In the genomic region with DNA sequence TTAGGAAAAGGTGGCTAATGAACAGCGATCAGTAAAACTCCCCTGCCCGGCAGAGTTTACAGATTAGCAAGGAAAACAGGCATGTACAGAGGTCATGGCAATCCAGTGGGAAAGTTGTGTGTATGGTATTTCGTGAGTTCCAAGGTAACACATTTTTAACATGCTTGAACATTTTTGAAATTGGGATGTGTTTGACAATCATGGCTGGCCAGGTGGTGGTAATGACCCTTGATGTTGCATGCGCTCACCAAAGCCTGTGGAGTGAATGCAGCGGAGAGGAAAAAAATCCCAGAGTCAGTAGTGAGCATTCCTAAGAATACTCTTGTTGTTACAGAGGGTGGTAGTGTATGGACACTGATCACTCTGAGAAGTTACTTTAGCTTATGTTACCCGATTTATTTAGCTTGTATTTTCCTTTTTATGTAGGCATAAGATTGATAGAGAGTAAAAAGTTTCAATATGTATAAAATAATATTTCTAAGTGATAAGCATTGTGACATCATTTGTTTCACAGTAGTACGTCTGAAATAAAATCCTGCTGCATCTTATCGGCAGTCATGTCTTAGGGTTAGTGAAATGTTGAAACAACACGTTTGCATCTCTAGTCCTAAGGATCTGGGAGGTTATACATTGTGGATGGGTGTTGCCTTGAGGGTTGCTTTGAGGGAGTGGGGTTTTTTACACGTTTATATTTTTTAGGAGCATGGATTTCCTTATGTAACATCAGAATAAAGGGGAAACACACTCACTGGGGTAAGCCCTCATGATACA, we compare ENCODE assay signal across 25 cellular contexts. TPM values are rescaled to one million over a fixed set of nuclear protein-coding genes. Genes with fewer than 3 reads are reported as not detected.
DNase-seq lines count a peak whose midpoint lies in the region; ATAC-seq and TF ChIP-seq lines count a peak whose summit lies in the region.
"Had no signal": no experiment of that assay in that cellular context is flagged by ENCODE, and none has a peak within 500 bp of the region (broad histone marks: within the 10 kb centered on the region; RNA-seq: fewer than 3 reads in every experiment).

No MANE protein-coding gene starts in this region.

- WGBS in smooth muscle cell (ENCODE audit: low lambda C conversion rate) = 45% methylated on average over 10 of the region's 10 CpGs

- intact Hi-C loops in PC-3 (cut with micrococcal nuclease) = no loop called here

- no peaks in the 10 kb centered on the region for H3K9me3 Mint-ChIP-seq in chondrocyte (ENCODE audit: low read depth)
- H3K9me3 Mint-ChIP-seq in mesothelial cell of epicardium = no peaks in the 10 kb centered on the region
- H3K9me3 Mint-ChIP-seq: stimulated activated naive CD8-positive, alpha-beta T cell treated with anti-CD3 and anti-CD28 coated beads, Interleukin-15, Interleukin-2, amounts not matched to agents 100 ng/mL and 50 ng/mL, for 24 hours had no signal

- H3K27ac ChIP-seq in PC-3 (ENCODE audit: low read length) (peak overlapping the region; percentile 85; the same call in 1 of the 2 replicates), smooth muscle cell (ENCODE audit: low read depth) (peak overlapping the region; percentile 99)
- H3K27ac ChIP-seq: left lung, RWPE1, upper lobe of right lung had no signal

- no peak for TF ChIP-seq CTCF in PC-3 (conservative IDR thresholded peaks at IDR 0.05; ENCODE audit: low read depth, low read length)
- no peak for TF ChIP-seq CTCF in chondrocyte (IDR thresholded peaks at IDR 0.05)
- no peak for TF ChIP-seq CTCF in mesothelial cell of epicardium (IDR thresholded peaks at IDR 0.05; ENCODE audit: unreplicated experiment)
- TF ChIP-seq CTCF in smooth muscle cell (IDR thresholded peaks at IDR 0.05; ENCODE audit: borderline replicate concordance, insufficient read depth, poor library complexity, severe bottlenecking) = no peak

- peaks cover 80% of the 10 kb centered on the region for H3K4me1 ChIP-seq in PC-3 (ENCODE audit: insufficient read depth, low read length)
- peaks cover 90% of the 10 kb centered on the region for H3K4me1 ChIP-seq in smooth muscle cell (ENCODE audit: low read depth)

- H3K36me3 Mint-ChIP-seq in chondrocyte (ENCODE audit: low read depth) = no peaks in the 10 kb centered on the region
- no peaks in the 10 kb centered on the region for H3K36me3 Mint-ChIP-seq in mesothelial cell of epicardium

- POLR2A ChIA-PET in PC-3 (lab: Charles Lee; ENCODE audit: unreplicated experiment) = no interaction called here

- H3K36me3 ChIP-seq in PC-3 (ENCODE audit: low read depth, low read length) (peaks cover 10% of the 10 kb centered on the region; the same call in 1 of the 2 replicates), smooth muscle cell (ENCODE audit: low read depth) (no peaks in the 10 kb centered on the region)
- H3K36me3 ChIP-seq: left lung, upper lobe of right lung had no signal

- H3K9me3 ChIP-seq in PC-3 (ENCODE audit: low read length) (no peaks in the 10 kb centered on the region), smooth muscle cell (replicated peaks; ENCODE audit: low read depth) (no peaks in the 10 kb centered on the region)
- H3K9me3 ChIP-seq: left lung, upper lobe of right lung had no signal

- BruUV-seq in PC-3 (replicated peaks; lab: Mats Ljungman, UMichigan) = no TSS peak

- H3K4me3 Mint-ChIP-seq in chondrocyte (ENCODE audit: unreplicated experiment) = no peak overlapping the region
- H3K4me3 Mint-ChIP-seq in mesothelial cell of epicardium = no peak overlapping the region
- H3K4me3 Mint-ChIP-seq: stimulated activated naive CD8-positive, alpha-beta T cell treated with anti-CD3 and anti-CD28 coated beads, Interleukin-15, Interleukin-2, amounts not matched to agents 100 ng/mL and 50 ng/mL, for 24 hours had no signal

- H3F3A ChIP-seq in PC-3 (ENCODE audit: low read length, unreplicated experiment) = no peaks in the 10 kb centered on the region
- H3F3A ChIP-seq in smooth muscle cell (ENCODE audit: low read depth) = peaks cover 27% of the 10 kb centered on the region

- H3K27me3 Mint-ChIP-seq in chondrocyte (ENCODE audit: low read depth) (no peaks in the 10 kb centered on the region), mesothelial cell of epicardium (ENCODE audit: low read depth) (no peaks in the 10 kb centered on the region)

- H3K4me2 ChIP-seq in PC-3 (ENCODE audit: low read length) = no peak overlapping the region
- H3K4me2 ChIP-seq in smooth muscle cell = peak overlapping the region; percentile 84

- H3K9ac ChIP-seq in PC-3 (ENCODE audit: low read length) (no peak overlapping the region), smooth muscle cell (ENCODE audit: low read depth) (peak overlapping the region; percentile 36)

- H3K4me3 ChIP-seq in PC-3 (ENCODE audit: low read length) (no peak overlapping the region), smooth muscle cell (no peak overlapping the region)
- H3K4me3 ChIP-seq: left lung, upper lobe of right lung had no signal

- H3K79me2 ChIP-seq in PC-3 (ENCODE audit: low read length) (peaks cover 99% of the 10 kb centered on the region), smooth muscle cell (ENCODE audit: low read depth) (peaks cover 100% of the 10 kb centered on the region)

- H3K27ac Mint-ChIP-seq in chondrocyte (ENCODE audit: unreplicated experiment) (peak overlapping the region; percentile 72), mesothelial cell of epicardium (peak overlapping the region; percentile 98)
- H3K27ac Mint-ChIP-seq: stimulated activated naive CD8-positive, alpha-beta T cell treated with anti-CD3 and anti-CD28 coated beads, Interleukin-15, Interleukin-2, amounts not matched to agents 100 ng/mL and 50 ng/mL, for 24 hours had no signal

- peaks cover 99% of the 10 kb centered on the region for H3K4me1 Mint-ChIP-seq in chondrocyte (ENCODE audit: low read depth)
- H3K4me1 Mint-ChIP-seq in mesothelial cell of epicardium = peaks cover 99% of the 10 kb centered on the region

- H3K27me3 ChIP-seq in PC-3 (ENCODE audit: low read length) (no peaks in the 10 kb centered on the region), smooth muscle cell (ENCODE audit: low read depth) (no peaks in the 10 kb centered on the region)
- H3K27me3 ChIP-seq: upper lobe of right lung had no signal

- no peak for ATAC-seq in PC-3
- no peak for ATAC-seq in HG03565 (IDR thresholded peaks at IDR 0.05; ENCODE audit: unreplicated experiment)
- ATAC-seq: esophagus mucosa, left lung, upper lobe of right lung had no signal

- no peaks in the 10 kb centered on the region for H3K9me2 ChIP-seq in PC-3 (replicated peaks; ENCODE audit: low read length)

- CTCF ChIA-PET in PC-3 (lab: Charles Lee) = no interaction called here

- DNase-seq in PC-3 (no peak), chondrocyte (ENCODE audit: low spot score) (no peak), mesothelial cell of epicardium (ENCODE audit: low spot score in 2 of 2, unreplicated experiment in 2 of 2) (no peak), smooth muscle cell (lab: John Stamatoyannopoulos, UW; ENCODE audit: unreplicated experiment) (no peak), C1 segment of cervical spinal cord (lab: John Stamatoyannopoulos, UW) (no peak)
- DNase-seq in NK-92 treated with Interleukin-12 subunit alpha and Interleukin-12 subunit beta, amount 100 ng/mL, for 24 hours (lab: John Stamatoyannopoulos, UW) = no peak
- DNase-seq: activated CD4-positive, CD25-positive, alpha-beta regulatory T cell treated with anti-CD3 and anti-CD28 coated beads, Interleukin-2, amount 50 U/mL, for 72 hours; activated naive CD4-positive, alpha-beta T cell treated with anti-CD3 and anti-CD28 coated beads, Interleukin-2, amount 50 U/mL, for 16 hours; activated T-cell treated with anti-CD3 and anti-CD28 coated beads, Interleukin-2, amount 50 U/mL, for 48 hours; AML-193; aorta; effector CD4-positive, alpha-beta T cell; HCEC 1CT; left lung; NCI-H1092 treated with DMSO at 0.1 percent for 48 hours; NCI-H2081 treated with DMSO at 0.1 percent for 48 hours; NCI-H510A; small intestine; stimulated activated CD4-positive, alpha-beta T cell treated with anti-CD3 and anti-CD28 coated beads, Interleukin-4, amount 100 ng/mL, for 1 hour; T-helper 9 cell; upper lobe of right lung had no signal

- peaks cover 42% of the 10 kb centered on the region for H4K20me1 ChIP-seq in PC-3 (ENCODE audit: low read length)
- peaks cover 28% of the 10 kb centered on the region for H4K20me1 ChIP-seq in smooth muscle cell (ENCODE audit: low read depth)

- H2AFZ ChIP-seq in PC-3 (ENCODE audit: low read length) (no peak overlapping the region), smooth muscle cell (ENCODE audit: low read depth) (no peak overlapping the region)

RNA-seq across cellular contexts. Expression of a gene that starts 8.7 kb away (rescaled TPM):
- 70.2 and 148 TPM in 2 replicates for total RNA-seq in PC-3 (2014; rRNA removed)
- total RNA-seq in chondrocyte = 128 to 137 TPM (median 135 TPM) in 3 replicates
- 156 to 163 TPM (median 161 TPM) in 3 replicates for total RNA-seq in mesothelial cell of epicardium
- total RNA-seq in smooth muscle cell = 181 and 191 TPM in 2 replicates
- polyA plus RNA-seq in smooth muscle cell = 63.0 and 66.9 TPM in 2 replicates
